In the genomic region with DNA sequence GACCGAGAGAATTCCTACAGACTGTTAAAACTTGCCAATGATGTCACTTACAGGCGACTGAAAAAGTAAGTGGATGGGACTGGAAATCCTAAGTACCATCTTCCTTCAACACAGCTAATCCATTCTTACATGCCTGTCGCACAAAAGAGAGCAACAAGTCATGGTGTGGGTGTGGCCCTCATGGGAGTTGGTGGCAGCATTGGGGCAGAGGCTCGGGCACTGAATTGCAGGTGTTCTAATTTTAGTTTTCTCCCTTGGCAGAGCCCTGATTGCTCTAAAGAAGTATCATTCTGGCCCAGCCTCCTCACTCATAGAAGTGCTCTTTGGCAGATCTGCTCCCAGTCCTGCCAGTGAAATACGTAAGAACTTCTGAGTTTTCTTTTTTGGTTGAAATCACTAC, we compare ENCODE assay signal across 19 cellular contexts.
"Had no signal": no experiment of that assay in that cellular context is flagged by ENCODE, and none has a peak within 500 bp of the region (broad histone marks: within the 10 kb centered on the region; RNA-seq: fewer than 3 reads in every experiment).

No MANE protein-coding gene starts in this region.

- H3K27ac ChIP-seq: dorsolateral prefrontal cortex, hepatocyte, left lung, lower lobe of right lung, neutrophil, pancreas, stomach, thyroid gland, vagina had no signal

- H3K27ac Mint-ChIP-seq: naive thymus-derived CD8-positive, alpha-beta T cell; stimulated activated effector memory CD8-positive, alpha-beta T cell treated with anti-CD3 and anti-CD28 coated beads, Interleukin-12 subunit alpha, Interleukin-12 subunit beta, amount 100 ng/mL, for 72 hours had no signal

- H3K27me3 Mint-ChIP-seq: naive thymus-derived CD8-positive, alpha-beta T cell had no signal

- H3K9me3 ChIP-seq: left lung, lower lobe of right lung, neutrophil, pancreas, stomach, thyroid gland, vagina had no signal

- DNase-seq: cerebellar nuclear complex; effector CD4-positive, alpha-beta T cell; foreskin fibroblast; left lung; lower lobe of right lung; naive thymus-derived CD8-positive, alpha-beta T cell; pancreas; stimulated activated CD4-positive, alpha-beta T cell treated with anti-CD3 and anti-CD28 coated beads, Interleukin-2, amount 100 ng/mL, for 24 hours; stimulated activated CD4-positive, alpha-beta T cell treated with anti-CD3 and anti-CD28 coated beads, Interleukin-4, amount 100 ng/mL, for 24 hours; stimulated activated naive CD4-positive, alpha-beta T cell treated with Interleukin-2 at 50 U/mL for 16 hours; stomach; thyroid gland; trophoblast cell had no signal

- H3K9me3 Mint-ChIP-seq: naive thymus-derived CD8-positive, alpha-beta T cell; stimulated activated effector memory CD8-positive, alpha-beta T cell treated with anti-CD3 and anti-CD28 coated beads, Interleukin-12 subunit alpha, Interleukin-12 subunit beta, amount 100 ng/mL, for 72 hours had no signal

- H3K4me3 ChIP-seq: dorsolateral prefrontal cortex, hepatocyte, left lung, lower lobe of right lung, pancreas, stomach, thyroid gland, vagina had no signal

- H3K4me3 Mint-ChIP-seq: naive thymus-derived CD8-positive, alpha-beta T cell; stimulated activated effector memory CD8-positive, alpha-beta T cell treated with anti-CD3 and anti-CD28 coated beads, Interleukin-12 subunit alpha, Interleukin-12 subunit beta, amount 100 ng/mL, for 72 hours had no signal

- ATAC-seq: left lung; lower lobe of right lung; naive thymus-derived CD8-positive, alpha-beta T cell; pancreas; sciatic nerve; stimulated activated effector memory CD8-positive, alpha-beta T cell treated with anti-CD3 and anti-CD28 coated beads, Interleukin-12 subunit alpha, Interleukin-12 subunit beta, amount 100 ng/mL, for 72 hours had no signal

- H3K27me3 ChIP-seq: dorsolateral prefrontal cortex, hepatocyte, left lung, neutrophil, pancreas, stomach, thyroid gland, vagina had no signal
